ENCODE assay signal across 9 cellular contexts in the genomic region with DNA sequence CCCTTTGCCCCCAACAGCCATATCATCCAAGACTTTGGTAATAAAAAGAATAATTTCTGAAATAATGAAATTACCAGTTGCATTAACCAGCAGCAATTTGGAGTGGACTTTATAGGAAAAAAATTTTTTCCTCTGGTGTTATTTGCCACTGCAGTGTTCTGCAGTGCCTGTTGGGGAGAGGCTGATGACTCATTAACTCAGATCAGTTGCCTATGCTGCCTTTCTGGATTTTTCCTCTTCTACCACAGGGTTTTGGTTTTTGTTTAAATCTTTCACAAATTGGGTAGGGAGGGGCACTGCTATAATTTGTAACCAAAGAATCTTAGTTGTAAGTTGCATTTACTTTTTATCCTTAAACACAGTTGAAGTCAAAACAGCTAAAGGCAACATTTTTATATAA. TPM values are rescaled to one million over a fixed set of nuclear protein-coding genes. Genes with fewer than 3 reads are reported as not detected.
DNase-seq lines count a peak whose midpoint lies in the region; ATAC-seq and TF ChIP-seq lines count a peak whose summit lies in the region.
"Had no signal": no experiment of that assay in that cellular context is flagged by ENCODE, and none has a peak within 500 bp of the region (broad histone marks: within the 10 kb centered on the region; RNA-seq: fewer than 3 reads in every experiment).

No MANE protein-coding gene starts in this region.

- H3K36me3 Mint-ChIP-seq in osteocyte (ENCODE audit: unreplicated experiment): peaks cover 4% of the 10 kb centered on the region
- peaks cover 5% of the 10 kb centered on the region for H3K36me3 Mint-ChIP-seq in nephron progenitor cell (ENCODE audit: low read depth)

- no peaks in the 10 kb centered on the region for H3K36me3 ChIP-seq in brain microvascular endothelial cell (replicated peaks)

- peak; percentile 66 for ATAC-seq in GM18873 (IDR thresholded peaks at IDR 0.05; ENCODE audit: low FRiP score, unreplicated experiment)
- peak; percentile 85 for ATAC-seq in HG03108 (IDR thresholded peaks at IDR 0.05; ENCODE audit: unreplicated experiment)

- peak; percentile 42 for DNase-seq in brain microvascular endothelial cell
- DNase-seq in osteocyte (ENCODE audit: extremely low spot score, unreplicated experiment): no peak
- DNase-seq in islet precursor cell: no peak
- DNase-seq in nephron progenitor cell: no peak
- DNase-seq in NCI-H526 (lab: John Stamatoyannopoulos, UW): no peak
- no peak for DNase-seq in NK-92 (lab: John Stamatoyannopoulos, UW; ENCODE audit: unreplicated experiment)
- DNase-seq: NCI-H1092 had no signal

- no peak overlapping the region for H3K4me3 ChIP-seq in brain microvascular endothelial cell (ENCODE audit: low read depth, low read length)

- H3K4me1 Mint-ChIP-seq in osteocyte (ENCODE audit: unreplicated experiment) (peaks cover 5% of the 10 kb centered on the region), nephron progenitor cell (no peaks in the 10 kb centered on the region)

- H3K27me3 Mint-ChIP-seq in osteocyte (ENCODE audit: unreplicated experiment): no peaks in the 10 kb centered on the region
- no peaks in the 10 kb centered on the region for H3K27me3 Mint-ChIP-seq in nephron progenitor cell (ENCODE audit: low read depth, poor library complexity)

- H3K9me3 Mint-ChIP-seq in osteocyte (ENCODE audit: unreplicated experiment): no peaks in the 10 kb centered on the region
- H3K9me3 Mint-ChIP-seq in nephron progenitor cell: no peaks in the 10 kb centered on the region

- no peak overlapping the region for H3K27ac ChIP-seq in brain microvascular endothelial cell

- H3K27me3 ChIP-seq in brain microvascular endothelial cell (replicated peaks): no peaks in the 10 kb centered on the region

- in situ Hi-C loops in brain microvascular endothelial cell (cut with HindIII; ENCODE audit: low pct_ligation_motif_present, low sequenced_read_pairs): no loop called here

- peak overlapping the region; percentile 34 for H3K27ac Mint-ChIP-seq in osteocyte (ENCODE audit: unreplicated experiment)
- no peak overlapping the region for H3K27ac Mint-ChIP-seq in nephron progenitor cell

- H3K4me3 Mint-ChIP-seq in osteocyte (ENCODE audit: unreplicated experiment) (no peak overlapping the region), nephron progenitor cell (no peak overlapping the region)

- TF ChIP-seq CTCF in brain microvascular endothelial cell (IDR thresholded peaks at IDR 0.05; ENCODE audit: low read depth, low read length, missing control alignments) (no peak), osteocyte (IDR thresholded peaks at IDR 0.05) (no peak), nephron progenitor cell (IDR thresholded peaks at IDR 0.05) (no peak)

RNA-seq across cellular contexts. Expression of a gene that starts 22.7 kb away (rescaled TPM):
- 73.7 and 84.7 TPM in 2 replicates for total RNA-seq in osteocyte

RNA-seq across cellular contexts. Expression of a gene that starts 23.5 kb away (rescaled TPM):
- total RNA-seq in osteocyte: 82.8 and 83.1 TPM in 2 replicates
